Comparison of ENCODE assay signal across 12 cellular contexts in genomic region chr14:93090826-93091583, GRCh38. TPM values are rescaled to one million over a fixed set of nuclear protein-coding genes. Genes with fewer than 3 reads are reported as not detected.
DNase-seq lines count a peak whose midpoint lies in the region; ATAC-seq and TF ChIP-seq lines count a peak whose summit lies in the region.
"Had no signal": no experiment of that assay in that cellular context is flagged by ENCODE, and none has a peak within 500 bp of the region (broad histone marks: within the 10 kb centered on the region; RNA-seq: fewer than 3 reads in every experiment).

No MANE protein-coding gene starts in this region.

- no peak overlapping the region for H3K4me3 Mint-ChIP-seq in activated naive CD8-positive, alpha-beta T cell
- no peak overlapping the region for H3K4me3 Mint-ChIP-seq in activated naive CD8-positive, alpha-beta T cell treated with anti-CD3 and anti-CD28 coated beads for 36 hours
- no peak overlapping the region for H3K4me3 Mint-ChIP-seq in central memory CD8-positive, alpha-beta T cell
- H3K4me3 Mint-ChIP-seq: activated T-helper 1 cell treated with anti-CD3 and anti-CD28 coated beads, Interleukin-12 subunit alpha, Interleukin-12 subunit beta, Interleukin-2, Interleukin-4 antibody, amounts not matched to agents 30 ng/mL and 10 ng/mL and 1 ng/mL, durations not matched to agents 14 hours and 24 hours and 36 hours had no signal

- H3K4me1 Mint-ChIP-seq in activated naive CD8-positive, alpha-beta T cell (ENCODE audit: low read depth), result peaks cover 60% of the 10 kb centered on the region
- peaks cover 34% of the 10 kb centered on the region for H3K4me1 Mint-ChIP-seq in activated naive CD8-positive, alpha-beta T cell treated with anti-CD3 and anti-CD28 coated beads for 36 hours
- peaks cover 75% of the 10 kb centered on the region for H3K4me1 Mint-ChIP-seq in central memory CD8-positive, alpha-beta T cell

- H3K27ac ChIP-seq in layer of hippocampus (ENCODE audit: low read depth, low read length) (peak overlapping the region; percentile 69), upper lobe of right lung (peak overlapping the region; percentile 1)

- no peak for TF ChIP-seq CTCF in upper lobe of right lung (IDR thresholded peaks at IDR 0.05)

- H3K4me3 ChIP-seq in upper lobe of right lung, result no peak overlapping the region

- H3K36me3 ChIP-seq in upper lobe of right lung, result no peaks in the 10 kb centered on the region

- peak overlapping the region; percentile 54 for H3K27ac Mint-ChIP-seq in activated naive CD8-positive, alpha-beta T cell
- H3K27ac Mint-ChIP-seq in activated naive CD8-positive, alpha-beta T cell treated with anti-CD3 and anti-CD28 coated beads for 36 hours, result no peak overlapping the region
- peak overlapping the region; percentile 69 for H3K27ac Mint-ChIP-seq in central memory CD8-positive, alpha-beta T cell (ENCODE audit: low read depth)
- H3K27ac Mint-ChIP-seq: activated T-helper 1 cell treated with anti-CD3 and anti-CD28 coated beads, Interleukin-12 subunit alpha, Interleukin-12 subunit beta, Interleukin-2, Interleukin-4 antibody, amounts not matched to agents 30 ng/mL and 10 ng/mL and 1 ng/mL, durations not matched to agents 14 hours and 24 hours and 36 hours had no signal

- intact Hi-C loops in upper lobe of right lung (cut with DNase I), result no loop called here

- H3K9me3 ChIP-seq in upper lobe of right lung, result no peaks in the 10 kb centered on the region

- no peaks in the 10 kb centered on the region for H3K27me3 Mint-ChIP-seq in activated naive CD8-positive, alpha-beta T cell
- no peaks in the 10 kb centered on the region for H3K27me3 Mint-ChIP-seq in activated naive CD8-positive, alpha-beta T cell treated with anti-CD3 and anti-CD28 coated beads for 36 hours
- no peaks in the 10 kb centered on the region for H3K27me3 Mint-ChIP-seq in central memory CD8-positive, alpha-beta T cell

- no peak for DNase-seq in activated naive CD8-positive, alpha-beta T cell treated with anti-CD3 and anti-CD28 coated beads for 36 hours
- no peak for DNase-seq in central memory CD8-positive, alpha-beta T cell (ENCODE audit: low spot score in 2 of 2)
- DNase-seq in upper lobe of right lung, result no peak
- DNase-seq in T-helper 1 cell, result no peak
- DNase-seq: NCI-H1930; stimulated activated CD4-positive, alpha-beta T cell treated with anti-CD3 and anti-CD28 coated beads, Interleukin-4, amount 100 ng/mL, for 4 hours; T-helper 2 cell had no signal

- H3K27me3 ChIP-seq in layer of hippocampus (ENCODE audit: control insufficient read depth, insufficient read depth, low read length) (no peaks in the 10 kb centered on the region), upper lobe of right lung (no peaks in the 10 kb centered on the region)

- no peak for ATAC-seq in central memory CD8-positive, alpha-beta T cell (replicated peaks; ENCODE audit: extremely low read depth, poor library complexity, severe bottlenecking)
- ATAC-seq in upper lobe of right lung (no peak), GM18873 (IDR thresholded peaks at IDR 0.05; ENCODE audit: low FRiP score, unreplicated experiment) (no peak), HG03139 (IDR thresholded peaks at IDR 0.05; ENCODE audit: unreplicated experiment) (no peak)

- H3K4me1 ChIP-seq in upper lobe of right lung, result peaks cover 9% of the 10 kb centered on the region

- no peaks in the 10 kb centered on the region for H3K9me3 Mint-ChIP-seq in activated naive CD8-positive, alpha-beta T cell (ENCODE audit: low read depth)
- no peaks in the 10 kb centered on the region for H3K9me3 Mint-ChIP-seq in activated naive CD8-positive, alpha-beta T cell treated with anti-CD3 and anti-CD28 coated beads for 36 hours
- H3K9me3 Mint-ChIP-seq in central memory CD8-positive, alpha-beta T cell, result no peaks in the 10 kb centered on the region
- H3K9me3 Mint-ChIP-seq: activated T-helper 1 cell treated with anti-CD3 and anti-CD28 coated beads, Interleukin-12 subunit alpha, Interleukin-12 subunit beta, Interleukin-2, Interleukin-4 antibody, amounts not matched to agents 30 ng/mL and 10 ng/mL and 1 ng/mL, durations not matched to agents 14 hours and 24 hours and 36 hours had no signal

- H3K36me3 Mint-ChIP-seq in activated naive CD8-positive, alpha-beta T cell, result no peaks in the 10 kb centered on the region
- H3K36me3 Mint-ChIP-seq in activated naive CD8-positive, alpha-beta T cell treated with anti-CD3 and anti-CD28 coated beads for 36 hours, result peaks cover 3% of the 10 kb centered on the region
- peaks cover 3% of the 10 kb centered on the region for H3K36me3 Mint-ChIP-seq in central memory CD8-positive, alpha-beta T cell (ENCODE audit: insufficient read depth)

RNA-seq across cellular contexts. Expression of gene ITPK1, which starts 24.7 kb away (rescaled TPM):
- total RNA-seq in activated naive CD8-positive, alpha-beta T cell treated with anti-CD3 and anti-CD28 coated beads for 36 hours, result 10 to 100 TPM; 87.0 to 87.4 TPM
- 96.9 TPM for total RNA-seq in upper lobe of right lung
